Comparison of ENCODE assay signal across 16 cellular contexts in genomic region chr1:64183985-64184440, GRCh38. TPM values are rescaled to one million over a fixed set of nuclear protein-coding genes. Genes with fewer than 3 reads are reported as not detected.
A peak's percentile ranks its signal among the peaks of the same experiment; 100 is the strongest.
DNase-seq lines count a peak whose midpoint lies in the region; ATAC-seq, FAIRE-seq and TF ChIP-seq lines count a peak whose summit lies in the region.
"Had no signal": no experiment of that assay in that cellular context is flagged by ENCODE, and none has a peak within 500 bp of the region (broad histone marks: within the 10 kb centered on the region; RNA-seq: fewer than 3 reads in every experiment).

No MANE protein-coding gene starts in this region.

- H3K4me2 ChIP-seq in mesenchymal stem cell (ENCODE audit: low read length, poor library complexity, severe bottlenecking), result no peak overlapping the region

- no peak overlapping the region for H2BK120ac ChIP-seq in mesenchymal stem cell (ENCODE audit: low read depth, low read length)

- H4K91ac ChIP-seq in mesenchymal stem cell (ENCODE audit: low read length), result no peak overlapping the region

- H3K27ac ChIP-seq in mesenchymal stem cell (ENCODE audit: low read length, poor library complexity, severe bottlenecking), result no peak overlapping the region
- H3K27ac ChIP-seq: C4-2B had no signal

- H3K4me1 Mint-ChIP-seq in stimulated activated naive B cell treated with anti-CD40 and anti-IgM and Interleukin-4, amounts not matched to agents 10 μg/mL and 1 μg/mL and 100 μg/mL, for 72 hours, result peaks cover 3 to 14% of the 10 kb centered on the region in 2 donors

- H3K27me3 ChIP-seq in bronchial epithelial cell (ENCODE audit: control insufficient read depth, insufficient read depth, low read length), result no peaks in the 10 kb centered on the region
- no peaks in the 10 kb centered on the region for H3K27me3 ChIP-seq in mesenchymal stem cell (ENCODE audit: control insufficient read depth in 1 of 2, insufficient read depth in 1 of 2, low read length in 2 of 2)

- no peak overlapping the region for H3K9ac ChIP-seq in mesenchymal stem cell (ENCODE audit: low read length)

- no peak overlapping the region for H3K4me3 Mint-ChIP-seq in stimulated activated naive B cell treated with anti-CD40 and anti-IgM and Interleukin-4, amounts not matched to agents 10 μg/mL and 1 μg/mL and 100 μg/mL, for 72 hours

- H3K23ac ChIP-seq in mesenchymal stem cell (ENCODE audit: low read length in 2 of 2), result no peak overlapping the region

- DNase-seq in ELR (ENCODE audit: low read depth) (peak; percentile 70), NCI-H226 (peak; percentile 17), bronchial epithelial cell (ENCODE audit: low read depth) (peak; percentile 99), mesenchymal stem cell (peak; percentile 64)
- DNase-seq in stimulated activated naive B cell treated with anti-CD40 and anti-IgM and Interleukin-4, amounts not matched to agents 10 μg/mL and 1 μg/mL and 100 μg/mL, for 72 hours, result no peak
- DNase-seq in activated T-cell treated with anti-CD3 and anti-CD28 coated beads, Interleukin-2, amount 50 U/mL, for 48 hours, result no peak
- DNase-seq: hypothalamus; NCI-H2081 treated with DMSO at 0.1 percent for 48 hours; stimulated activated CD4-positive, alpha-beta T cell treated with anti-CD3 and anti-CD28 coated beads, Interleukin-4, amount 100 ng/mL, for 4 hours had no signal

- H3K79me1 ChIP-seq in mesenchymal stem cell (replicated peaks; ENCODE audit: low read length, poor library complexity, severe bottlenecking), result no peaks in the 10 kb centered on the region

- H2AFZ ChIP-seq in mesenchymal stem cell (ENCODE audit: low read depth, low read length), result no peak overlapping the region

- H3K14ac ChIP-seq in mesenchymal stem cell (ENCODE audit: low read length in 2 of 2), result no peak overlapping the region

- no peak overlapping the region for H3K4ac ChIP-seq in mesenchymal stem cell (ENCODE audit: low read depth in 1 of 2, low read length in 2 of 2)

- no peak overlapping the region for H3K27ac Mint-ChIP-seq in stimulated activated naive B cell treated with anti-CD40 and anti-IgM and Interleukin-4, amounts not matched to agents 10 μg/mL and 1 μg/mL and 100 μg/mL, for 72 hours
- H3K27ac Mint-ChIP-seq: activated naive CD4-positive, alpha-beta T cell treated with anti-CD3 and anti-CD28 coated beads, Interleukin-2, amount 50 U/mL, for 72 hours; progenitor cell of endocrine pancreas had no signal

- WGBS in mesenchymal stem cell, result 78% methylated on average over 5 of the region's 5 CpGs

- no peak overlapping the region for H2BK12ac ChIP-seq in mesenchymal stem cell (ENCODE audit: low read length in 2 of 2)

- H2BK15ac ChIP-seq in mesenchymal stem cell (ENCODE audit: low read depth, poor library complexity, severe bottlenecking), result no peak overlapping the region

- H3K18ac ChIP-seq in mesenchymal stem cell (ENCODE audit: low read depth in 1 of 2, low read length in 2 of 2), result no peak overlapping the region

- ATAC-seq in GM21360 (IDR thresholded peaks at IDR 0.05; ENCODE audit: unreplicated experiment), result no peak
- ATAC-seq in GM18909 (IDR thresholded peaks at IDR 0.05; ENCODE audit: poor library complexity, unreplicated experiment), result no peak
- no peak for ATAC-seq in stimulated activated naive B cell treated with anti-CD40 and anti-IgM and Interleukin-4, amounts not matched to agents 10 μg/mL and 1 μg/mL and 100 μg/mL, for 72 hours (replicated peaks)
- ATAC-seq: activated naive CD4-positive, alpha-beta T cell treated with anti-CD3 and anti-CD28 coated beads, Interleukin-2, amount 50 U/mL, for 72 hours had no signal

- H3K9me3 Mint-ChIP-seq in stimulated activated naive B cell treated with anti-CD40 and anti-IgM and Interleukin-4, amounts not matched to agents 10 μg/mL and 1 μg/mL and 100 μg/mL, for 72 hours, result no peaks in the 10 kb centered on the region
- H3K9me3 Mint-ChIP-seq: activated naive CD4-positive, alpha-beta T cell treated with anti-CD3 and anti-CD28 coated beads, Interleukin-2, amount 50 U/mL, for 72 hours had no signal

- no peak overlapping the region for H2AK5ac ChIP-seq in mesenchymal stem cell (ENCODE audit: low read length, severe bottlenecking)

- peak; percentile 83 for FAIRE-seq in bronchial epithelial cell (lab: Jason Lieb, UNC)
- FAIRE-seq: H1 had no signal

- TF ChIP-seq CTCF in bronchial epithelial cell (IDR thresholded peaks at IDR 0.05; ENCODE audit: insufficient read depth, low read length, severe bottlenecking), result no peak

- H4K8ac ChIP-seq in mesenchymal stem cell (ENCODE audit: low read length), result no peak overlapping the region

- peaks cover 2% of the 10 kb centered on the region for H3K4me1 ChIP-seq in mesenchymal stem cell (ENCODE audit: control insufficient read depth, insufficient read depth, low read depth, low read length)

- H3K36me3 ChIP-seq in bronchial epithelial cell (ENCODE audit: control insufficient read depth, insufficient read depth, low read length), result no peaks in the 10 kb centered on the region
- peaks cover 0 to 2% of the 10 kb centered on the region in 2 experiments for H3K36me3 ChIP-seq in mesenchymal stem cell (ENCODE audit: control insufficient read depth in 1 of 2, insufficient read depth in 2 of 2, low read depth in 1 of 2, low read length in 2 of 2)

- no peaks in the 10 kb centered on the region for H3K9me3 ChIP-seq in mesenchymal stem cell (ENCODE audit: control insufficient read depth, low read length)

- H2BK5ac ChIP-seq in mesenchymal stem cell (ENCODE audit: low read depth, low read length, poor library complexity, severe bottlenecking), result no peak overlapping the region

- H3K27me3 Mint-ChIP-seq in stimulated activated naive B cell treated with anti-CD40 and anti-IgM and Interleukin-4, amounts not matched to agents 10 μg/mL and 1 μg/mL and 100 μg/mL, for 72 hours, result peaks cover 0 to 4% of the 10 kb centered on the region in 2 donors
- H3K27me3 Mint-ChIP-seq: progenitor cell of endocrine pancreas had no signal

- H3K4me3 ChIP-seq in bronchial epithelial cell (ENCODE audit: low read depth, low read length) (no peak overlapping the region), mesenchymal stem cell (ENCODE audit: insufficient read depth in 1 of 2, low read depth in 1 of 2, low read length in 2 of 2) (no peak overlapping the region)

- no peaks in the 10 kb centered on the region for H3K36me3 Mint-ChIP-seq in stimulated activated naive B cell treated with anti-CD40 and anti-IgM and Interleukin-4, amounts not matched to agents 10 μg/mL and 1 μg/mL and 100 μg/mL, for 72 hours
- H3K36me3 Mint-ChIP-seq: activated naive CD4-positive, alpha-beta T cell treated with anti-CD3 and anti-CD28 coated beads, Interleukin-2, amount 50 U/mL, for 72 hours had no signal

RNA-seq across cellular contexts. Expression of gene UBE2U, which starts 19.4 kb away (rescaled TPM):
- total RNA-seq in bronchial epithelial cell, result not detected in 2 replicates
- polyA plus RNA-seq in mesenchymal stem cell (2013, experiment 1 of 2), result not detected
- polyA plus RNA-seq in mesenchymal stem cell (2013, experiment 2 of 2), result not detected
- total RNA-seq: dermis microvascular lymphatic vessel endothelial cell, H1, progenitor cell of endocrine pancreas had no signal
- polyA plus RNA-seq: H1 had no signal

Comparison
In these comparisons a context has a peak if more than half of its experiments do, and no peak if none do; other contexts are left out.
1. DNase-seq: peak in ELR (single experiment), NCI-H226 (single experiment), bronchial epithelial cell (single experiment) and mesenchymal stem cell (single experiment); none in stimulated activated naive B cell treated with anti-CD40 and anti-IgM and Interleukin-4, amounts not matched to agents 10 μg/mL and 1 μg/mL and 100 μg/mL, for 72 hours (single experiment) and activated T-cell treated with anti-CD3 and anti-CD28 coated beads, Interleukin-2, amount 50 U/mL, for 48 hours (0 of 2).